Comparison of ENCODE assay signal across 25 cellular contexts in the genomic region with DNA sequence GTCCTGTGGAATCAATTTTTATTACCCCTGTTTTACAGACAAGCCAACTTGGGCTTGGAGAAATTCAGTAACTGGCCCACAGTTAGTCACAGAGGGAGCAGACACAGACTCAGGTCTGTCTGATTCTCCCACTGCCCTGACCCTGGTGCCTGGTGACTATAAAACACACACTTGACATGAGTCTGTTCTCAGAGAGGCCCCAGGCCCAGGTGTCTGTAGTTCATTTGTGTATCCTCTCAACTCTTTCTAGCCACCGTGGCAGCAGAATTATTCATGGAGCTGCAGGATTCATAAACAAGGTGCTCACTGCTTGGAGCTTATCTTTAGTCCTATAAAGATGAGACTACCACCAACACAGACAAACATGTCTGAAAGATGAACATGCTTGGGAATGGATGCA.
DNase-seq lines count a peak whose midpoint lies in the region; ATAC-seq, FAIRE-seq and TF ChIP-seq lines count a peak whose summit lies in the region.
"Had no signal": no experiment of that assay in that cellular context is flagged by ENCODE, and none has a peak within 500 bp of the region (broad histone marks: within the 10 kb centered on the region; RNA-seq: fewer than 3 reads in every experiment).

No MANE protein-coding gene starts in this region.

- no peak for TF ChIP-seq EP300 in esophagus muscularis mucosa (IDR thresholded peaks at IDR 0.05)

- no peaks in the 10 kb centered on the region for H3K9me3 ChIP-seq in esophagus muscularis mucosa
- H3K9me3 ChIP-seq: SJCRH30 had no signal

- intact Hi-C loops in esophagus muscularis mucosa (cut with DNase I) = no loop called here

- TF ChIP-seq CTCF in 22Rv1 (IDR thresholded peaks at IDR 0.05) = no peak
- TF ChIP-seq CTCF in esophagus muscularis mucosa (IDR thresholded peaks at IDR 0.05) = no peak
- no peak for TF ChIP-seq CTCF in nephron progenitor cell (IDR thresholded peaks at IDR 0.05)
- TF ChIP-seq CTCF in omental fat pad (IDR thresholded peaks at IDR 0.05) = no peak

- peaks cover 34 to 60% (median 55%) of the 10 kb centered on the region in 4 donors for H3K4me1 ChIP-seq in esophagus muscularis mucosa
- H3K4me1 ChIP-seq: SJCRH30 had no signal

- H3K27ac ChIP-seq in 22Rv1 (peak overlapping the region; percentile 75), esophagus muscularis mucosa (replicated peaks in 1 of 4) (peak overlapping the region; percentile 65 to 70 (median 68))
- H3K27ac ChIP-seq: brain microvascular endothelial cell, KMS-11, SJCRH30, skin epidermis had no signal

- H3K27me3 ChIP-seq in esophagus muscularis mucosa = no peaks in the 10 kb centered on the region
- H3K27me3 ChIP-seq: brain microvascular endothelial cell, SJCRH30 had no signal

- no peaks in the 10 kb centered on the region for H3K9me3 Mint-ChIP-seq in nephron progenitor cell
- H3K9me3 Mint-ChIP-seq: activated naive CD4-positive, alpha-beta T cell treated with anti-CD3 and anti-CD28 coated beads, Interleukin-2, amount 10 ng/mL, durations not matched to agents 7 days and 5 days; activated T-helper 1 cell treated with anti-CD3 and anti-CD28 coated beads, Interleukin-12 subunit alpha, Interleukin-12 subunit beta, Interleukin-2, Interleukin-4 antibody, amounts not matched to agents 30 ng/mL and 10 ng/mL and 1 ng/mL, durations not matched to agents 14 hours and 24 hours and 36 hours; CD14-positive monocyte; type B pancreatic cell had no signal

- H3K4me1 Mint-ChIP-seq in nephron progenitor cell = peaks cover 79% of the 10 kb centered on the region
- H3K4me1 Mint-ChIP-seq: activated naive CD4-positive, alpha-beta T cell treated with anti-CD3 and anti-CD28 coated beads, Interleukin-2, amount 10 ng/mL, durations not matched to agents 7 days and 5 days; CD14-positive monocyte had no signal

- FAIRE-seq in GM12892 (lab: Jason Lieb, UNC) = peak; percentile 68
- FAIRE-seq: endothelial cell of umbilical vein, TTC549 had no signal

- DNase-seq in GM12892 (ENCODE audit: insufficient read length) (no peak), esophagus muscularis mucosa (ENCODE audit: extremely low spot score) (no peak), nephron progenitor cell (no peak), DMS114 treated with DMSO at 0.1 percent for 48 hours (lab: John Stamatoyannopoulos, UW; ENCODE audit: unreplicated experiment) (no peak), Kasumi-1 (lab: John Stamatoyannopoulos, UW) (no peak), omental fat pad (ENCODE audit: low spot score) (no peak)
- DNase-seq: activated CD4-positive, alpha-beta T cell treated with anti-CD3 and anti-CD28 coated beads, Interleukin-2, amount 50 U/mL, for 48 hours; activated naive CD4-positive, alpha-beta T cell treated with anti-CD3 and anti-CD28 coated beads, Interleukin-2, amount 10 ng/mL, durations not matched to agents 7 days and 5 days; brain microvascular endothelial cell; kidney glomerular epithelial cell; mesendoderm; NCI-H146; NCI-H2171; NCI-H524; SJCRH30 had no signal

- no peak overlapping the region for H3K4me3 ChIP-seq in esophagus muscularis mucosa
- H3K4me3 ChIP-seq: SJCRH30, skin epidermis had no signal

- no peak for ATAC-seq in omental fat pad (ENCODE audit: low FRiP score)
- ATAC-seq: activated CD4-positive, CD25-positive, alpha-beta regulatory T cell treated with anti-CD3 and anti-CD28 coated beads, Interleukin-2, amount 50 U/mL, for 24 hours; Panc1 had no signal

- H3K36me3 Mint-ChIP-seq in nephron progenitor cell (ENCODE audit: low read depth) = no peaks in the 10 kb centered on the region
- H3K36me3 Mint-ChIP-seq: activated naive CD4-positive, alpha-beta T cell treated with anti-CD3 and anti-CD28 coated beads, Interleukin-2, amount 10 ng/mL, durations not matched to agents 7 days and 5 days; CD14-positive monocyte; type B pancreatic cell had no signal

- WGBS in esophagus muscularis mucosa = 78% methylated on average over 1 of the region's 1 CpG

- H3K27ac Mint-ChIP-seq in nephron progenitor cell = peak overlapping the region; percentile 87
- H3K27ac Mint-ChIP-seq: activated naive CD4-positive, alpha-beta T cell treated with anti-CD3 and anti-CD28 coated beads, Interleukin-2, amount 10 ng/mL, durations not matched to agents 7 days and 5 days; activated T-helper 1 cell treated with anti-CD3 and anti-CD28 coated beads, Interleukin-12 subunit alpha, Interleukin-12 subunit beta, Interleukin-2, Interleukin-4 antibody, amounts not matched to agents 30 ng/mL and 10 ng/mL and 1 ng/mL, durations not matched to agents 14 hours and 24 hours and 36 hours; type B pancreatic cell had no signal

- H3K27me3 Mint-ChIP-seq in nephron progenitor cell (ENCODE audit: low read depth, poor library complexity) = peaks cover 3% of the 10 kb centered on the region
- H3K27me3 Mint-ChIP-seq: type B pancreatic cell had no signal

- H3K36me3 ChIP-seq in esophagus muscularis mucosa = peaks cover 0 to 2% (median 0%) of the 10 kb centered on the region in 4 donors
- H3K36me3 ChIP-seq: brain microvascular endothelial cell had no signal

- TF ChIP-seq POLR2A in GM12892 (IDR thresholded peaks at IDR 0.05; ENCODE audit: low read depth, low read length) = no peak
- TF ChIP-seq POLR2A in esophagus muscularis mucosa (IDR thresholded peaks at IDR 0.05; ENCODE audit: low read depth) = no peak

- peak overlapping the region; percentile 51 for H3K4me3 Mint-ChIP-seq in nephron progenitor cell
- H3K4me3 Mint-ChIP-seq: activated naive CD4-positive, alpha-beta T cell treated with anti-CD3 and anti-CD28 coated beads, Interleukin-2, amount 10 ng/mL, durations not matched to agents 7 days and 5 days; activated T-helper 1 cell treated with anti-CD3 and anti-CD28 coated beads, Interleukin-12 subunit alpha, Interleukin-12 subunit beta, Interleukin-2, Interleukin-4 antibody, amounts not matched to agents 30 ng/mL and 10 ng/mL and 1 ng/mL, durations not matched to agents 14 hours and 24 hours and 36 hours; CD14-positive monocyte; type B pancreatic cell had no signal
